ENCODE assay signal across 19 cellular contexts in the genomic region with DNA sequence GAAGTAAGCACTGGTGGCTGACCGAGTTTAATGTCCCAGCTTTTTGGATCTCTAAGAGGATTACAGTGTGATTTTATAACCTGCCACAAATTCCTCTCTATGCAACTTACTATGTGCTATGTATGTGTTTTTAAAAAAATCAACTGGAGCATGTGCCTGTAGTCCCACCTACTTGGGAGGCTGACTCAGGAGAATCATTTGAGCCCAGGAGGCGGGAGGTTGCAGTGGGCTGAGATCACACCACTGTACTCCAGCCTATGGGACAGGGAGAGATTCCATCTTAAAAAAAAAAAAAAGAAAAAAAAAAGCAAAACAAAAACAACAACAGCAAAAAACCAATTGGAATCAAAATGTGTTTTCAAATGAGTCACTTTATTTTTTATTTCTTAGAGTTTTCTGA. TPM values are rescaled to one million over a fixed set of nuclear protein-coding genes. Genes with fewer than 3 reads are reported as not detected.
A peak's percentile ranks its signal among the peaks of the same experiment; 100 is the strongest.
DNase-seq lines count a peak whose midpoint lies in the region; TF ChIP-seq lines count a peak whose summit lies in the region.
"Had no signal": no experiment of that assay in that cellular context is flagged by ENCODE, and none has a peak within 500 bp of the region (broad histone marks: within the 10 kb centered on the region; RNA-seq: fewer than 3 reads in every experiment).

No MANE protein-coding gene starts in this region.

- H3K27me3 ChIP-seq in MG63 (no peaks in the 10 kb centered on the region), brain microvascular endothelial cell (replicated peaks) (no peaks in the 10 kb centered on the region), Karpas-422 (ENCODE audit: low read length) (no peaks in the 10 kb centered on the region), right atrium auricular region (no peaks in the 10 kb centered on the region)
- H3K27me3 ChIP-seq: BLaER1 treated with 17β-estradiol and CSF1 and Interleukin-3, amounts not matched to agents 10 nM and 100 nM had no signal

- TF ChIP-seq CTCF in brain microvascular endothelial cell (IDR thresholded peaks at IDR 0.05; ENCODE audit: low read depth, low read length, missing control alignments), result no peak
- no peak for TF ChIP-seq CTCF in right atrium auricular region (IDR thresholded peaks at IDR 0.05)

- in situ Hi-C loops in brain microvascular endothelial cell (cut with HindIII; ENCODE audit: low pct_ligation_motif_present, low sequenced_read_pairs), result no loop called here

- H2AFZ ChIP-seq in Karpas-422 (ENCODE audit: low read length), result no peak overlapping the region

- H3K9me3 ChIP-seq in MG63, result no peaks in the 10 kb centered on the region
- H3K9me3 ChIP-seq in Karpas-422 (ENCODE audit: low read length), result no peaks in the 10 kb centered on the region
- H3K9me3 ChIP-seq in right atrium auricular region, result no peaks in the 10 kb centered on the region
- H3K9me3 ChIP-seq: BLaER1 treated with 17β-estradiol and CSF1 and Interleukin-3, amounts not matched to agents 10 nM and 100 nM; lower lobe of right lung; prostate gland had no signal

- DNase-seq in EL, result peak; percentile 51
- DNase-seq in MG63, result peak; percentile 74
- peak; percentile 79 for DNase-seq in brain microvascular endothelial cell
- peak; percentile 41 for DNase-seq in kidney tubule cell (ENCODE audit: low spot score)
- DNase-seq in Karpas-422, result no peak
- DNase-seq in NCI-H2171 treated with DMSO at 0.1 percent for 48 hours (lab: John Stamatoyannopoulos, UW), result no peak
- DNase-seq in right atrium auricular region (ENCODE audit: low spot score), result no peak
- DNase-seq: activated CD4-positive, alpha-beta T cell treated with anti-CD3 and anti-CD28 coated beads for 4 hours; activated naive CD4-positive, alpha-beta T cell treated with anti-CD3 and anti-CD28 coated beads, Interleukin-2, amount 50 U/mL, for 16 hours; activated T-cell treated with anti-CD3 and anti-CD28 coated beads for 4 hours; central memory CD4-positive, alpha-beta T cell; DND-41; lower lobe of right lung; MV-4-11; naive thymus-derived CD8-positive, alpha-beta T cell; NCI-H2081 treated with DMSO at 0.1 percent for 48 hours; NCI-H69 had no signal

- no peak overlapping the region for H3K9ac ChIP-seq in Karpas-422 (ENCODE audit: low read length)
- H3K9ac ChIP-seq: BLaER1 treated with 17β-estradiol and CSF1 and Interleukin-3, amounts not matched to agents 10 nM and 100 nM had no signal

- H3K36me3 ChIP-seq in MG63 (no peaks in the 10 kb centered on the region), brain microvascular endothelial cell (replicated peaks) (no peaks in the 10 kb centered on the region), Karpas-422 (ENCODE audit: insufficient read depth, low read length) (no peaks in the 10 kb centered on the region), right atrium auricular region (no peaks in the 10 kb centered on the region)
- H3K36me3 ChIP-seq: BLaER1 treated with 17β-estradiol and CSF1 and Interleukin-3, amounts not matched to agents 10 nM and 100 nM; lower lobe of right lung; prostate gland had no signal

- peak overlapping the region; percentile 93 for H3K27ac ChIP-seq in brain microvascular endothelial cell
- no peak overlapping the region for H3K27ac ChIP-seq in Karpas-422 (ENCODE audit: low read length)
- no peak overlapping the region for H3K27ac ChIP-seq in right atrium auricular region
- H3K27ac ChIP-seq: BLaER1 treated with 17β-estradiol and CSF1 and Interleukin-3, amounts not matched to agents 10 nM and 100 nM; lower lobe of right lung; prostate gland had no signal

- no peaks in the 10 kb centered on the region for H4K20me1 ChIP-seq in Karpas-422 (ENCODE audit: insufficient read depth, low read depth, low read length)
- H4K20me1 ChIP-seq: BLaER1 treated with 17β-estradiol and CSF1 and Interleukin-3, amounts not matched to agents 10 nM and 100 nM had no signal

- H3K4me1 ChIP-seq in Karpas-422 (ENCODE audit: low read length) (no peaks in the 10 kb centered on the region), right atrium auricular region (peaks cover 0 to 11% of the 10 kb centered on the region in 2 donors)
- H3K4me1 ChIP-seq: prostate gland had no signal

- H3K79me2 ChIP-seq in Karpas-422 (ENCODE audit: low read length), result no peaks in the 10 kb centered on the region

- no peak overlapping the region for H3K4me2 ChIP-seq in Karpas-422 (ENCODE audit: low read depth, low read length, poor library complexity, severe bottlenecking)

- H3K4me3 ChIP-seq in MG63 (no peak overlapping the region), brain microvascular endothelial cell (ENCODE audit: low read depth, low read length) (no peak overlapping the region), Karpas-422 (ENCODE audit: low read length) (no peak overlapping the region), right atrium auricular region (no peak overlapping the region)
- H3K4me3 ChIP-seq: BLaER1 treated with 17β-estradiol and CSF1 and Interleukin-3, amounts not matched to agents 10 nM and 100 nM; lower lobe of right lung; prostate gland had no signal

- no peaks in the 10 kb centered on the region for H3K9me2 ChIP-seq in Karpas-422 (replicated peaks; ENCODE audit: insufficient read depth, low read length)

RNA-seq across cellular contexts. Expression of a gene that starts 29.6 kb away (rescaled TPM):
- total RNA-seq in MG63 (2014; rRNA removed; shearing (Covaris generic); ENCODE audit: low replicate concordance), result 250 and 313 TPM in 2 replicates
- total RNA-seq in Karpas-422 (2014; rRNA removed; shearing (Covaris generic); ENCODE audit: low replicate concordance), result 147 and 155 TPM in 2 replicates
- 100 to 1,000 TPM in 1 of 2 donors, 10 to 100 TPM in 1; 64.5 to 109 TPM for total RNA-seq in right atrium auricular region

Comparison
In these comparisons a context has a peak if more than half of its experiments do, and no peak if none do; other contexts are left out.
1. DNase-seq: peak in EL (single experiment), MG63 (single experiment), brain microvascular endothelial cell (single experiment) and kidney tubule cell (single experiment); none in Karpas-422 (single experiment), NCI-H2171 treated with DMSO at 0.1 percent for 48 hours (single experiment) and right atrium auricular region (single experiment).